Comparison of ENCODE assay signal across 24 cellular contexts in genomic region chr5:57675236-57675635, GRCh38.
DNase-seq lines count a peak whose midpoint lies in the region; ATAC-seq and TF ChIP-seq lines count a peak whose summit lies in the region.
"Had no signal": no experiment of that assay in that cellular context is flagged by ENCODE, and none has a peak within 500 bp of the region (broad histone marks: within the 10 kb centered on the region; RNA-seq: fewer than 3 reads in every experiment).

No MANE protein-coding gene starts in this region.

- H3K4me1 ChIP-seq in right lobe of liver: no peaks in the 10 kb centered on the region
- no peaks in the 10 kb centered on the region for H3K4me1 ChIP-seq in HAP-1

- no peak for TF ChIP-seq POLR2A in right lobe of liver (IDR thresholded peaks at IDR 0.05)

- peak; percentile 13 for DNase-seq in MV-4-11 (lab: John Stamatoyannopoulos, UW)
- peak; percentile 70 for DNase-seq in astrocyte of the hippocampus (ENCODE audit: low read depth, low spot score)
- DNase-seq in renal cortical epithelial cell (ENCODE audit: low read depth): peak; percentile 50
- no peak for DNase-seq in NCI-H1092 treated with DMSO at 0.1 percent for 48 hours (lab: John Stamatoyannopoulos, UW)
- DNase-seq in right lobe of liver: no peak
- DNase-seq in HAP-1 (ENCODE audit: low spot score in 2 of 2): no peak
- DNase-seq: 8988T; ACHN; DMS153; DND-41; NCI-H1105; NCI-H146; NCI-H1930; NCI-H2107; NCI-H524; NCI-H774; NK-92 treated with Interleukin-12 subunit alpha and Interleukin-12 subunit beta, amount 100 ng/mL, for 24 hours; PC-3; Right ventricle myocardium superior; RPMI8226 had no signal

- 86% methylated on average over 1 of the region's 1 CpG for WGBS in right lobe of liver (ENCODE audit: insufficient coverage, low coverage, low lambda C conversion rate, missing lambda C conversion rate)

- TF ChIP-seq CTCF in right lobe of liver (IDR thresholded peaks at IDR 0.05): no peak

- intact Hi-C loops in right lobe of liver (cut with DNase I): no loop called here

- no peaks in the 10 kb centered on the region for H3K9me3 ChIP-seq in right lobe of liver
- no peaks in the 10 kb centered on the region for H3K9me3 ChIP-seq in HAP-1

- H3K27me3 ChIP-seq in right lobe of liver: no peaks in the 10 kb centered on the region
- no peaks in the 10 kb centered on the region for H3K27me3 ChIP-seq in HAP-1 (ENCODE audit: low read depth)

- no peaks in the 10 kb centered on the region for H3K36me3 ChIP-seq in right lobe of liver
- H3K36me3 ChIP-seq in HAP-1 (replicated peaks): no peaks in the 10 kb centered on the region

- ATAC-seq in HG03432 (IDR thresholded peaks at IDR 0.05; ENCODE audit: unreplicated experiment): peak; percentile 48
- ATAC-seq in GM19328 (IDR thresholded peaks at IDR 0.05; ENCODE audit: unreplicated experiment): no peak
- no peak for ATAC-seq in right lobe of liver
- ATAC-seq: HepG2, K562, PC-3 had no signal

- H3K4me3 ChIP-seq in right lobe of liver: no peak overlapping the region
- H3K4me3 ChIP-seq in HAP-1: no peak overlapping the region
- H3K4me3 ChIP-seq: K562 had no signal

- no peak overlapping the region for H3K27ac ChIP-seq in right lobe of liver

- in situ Hi-C loops in HAP-1 (cut with MboI; ENCODE audit: low sequenced_read_pairs): no loop called here

Comparison
In these comparisons a context has a peak if more than half of its experiments do, and no peak if none do; other contexts are left out.
1. DNase-seq: peak in MV-4-11 (single experiment), astrocyte of the hippocampus (single experiment) and renal cortical epithelial cell (single experiment); none in NCI-H1092 treated with DMSO at 0.1 percent for 48 hours (single experiment), right lobe of liver (0 of 3) and HAP-1 (0 of 2).